Comparison of ENCODE assay signal across 25 cellular contexts in genomic region chr2:4533806-4534205, GRCh38.
DNase-seq lines count a peak whose midpoint lies in the region; ATAC-seq and TF ChIP-seq lines count a peak whose summit lies in the region.
"Had no signal": no experiment of that assay in that cellular context is flagged by ENCODE, and none has a peak within 500 bp of the region (broad histone marks: within the 10 kb centered on the region; RNA-seq: fewer than 3 reads in every experiment).

No MANE protein-coding gene starts in this region.

- no peak overlapping the region for H3K27ac Mint-ChIP-seq in immature natural killer cell
- H3K27ac Mint-ChIP-seq: CD4-positive, CD25-positive, alpha-beta regulatory T cell; T-helper 1 cell treated with Interleukin-12 subunit alpha and Interleukin-12 subunit beta and Interleukin-4 antibody, amounts not matched to agents 30 μg/mL and 1 μg/mL, for 36 hours had no signal

- TF ChIP-seq POLR2A in esophagus muscularis mucosa (IDR thresholded peaks at IDR 0.05; ENCODE audit: low read depth), result no peak

- H3K4me1 Mint-ChIP-seq in immature natural killer cell, result no peaks in the 10 kb centered on the region
- H3K4me1 Mint-ChIP-seq: CD4-positive, CD25-positive, alpha-beta regulatory T cell had no signal

- intact Hi-C loops in esophagus muscularis mucosa (cut with DNase I), result no loop called here
- intact Hi-C loops in Right ventricle myocardium inferior (cut with DNase I), result no loop called here

- H3K27ac ChIP-seq in esophagus muscularis mucosa (replicated peaks in 1 of 4), result no peak overlapping the region
- H3K27ac ChIP-seq: BLaER1 had no signal

- H3K36me3 ChIP-seq in esophagus muscularis mucosa, result no peaks in the 10 kb centered on the region
- H3K36me3 ChIP-seq: BLaER1, MG63 had no signal

- H3K9me3 Mint-ChIP-seq in immature natural killer cell, result peaks cover 4 to 18% (median 8%) of the 10 kb centered on the region in 6 donors

- H3K27me3 Mint-ChIP-seq in immature natural killer cell (ENCODE audit: low read depth in 3 of 3), result peaks cover 0 to 3% (median 0%) of the 10 kb centered on the region in 3 donors
- H3K27me3 Mint-ChIP-seq: CD4-positive, CD25-positive, alpha-beta regulatory T cell had no signal

- TF ChIP-seq CTCF in esophagus muscularis mucosa (IDR thresholded peaks at IDR 0.05), result no peak

- no peak overlapping the region for H3K4me3 ChIP-seq in esophagus muscularis mucosa
- H3K4me3 ChIP-seq: BLaER1, K562, MG63 had no signal

- TF ChIP-seq EP300 in esophagus muscularis mucosa (IDR thresholded peaks at IDR 0.05), result no peak

- H3K4me3 Mint-ChIP-seq in immature natural killer cell, result no peak overlapping the region
- H3K4me3 Mint-ChIP-seq: CD4-positive, CD25-positive, alpha-beta regulatory T cell; T-helper 1 cell treated with Interleukin-12 subunit alpha and Interleukin-12 subunit beta and Interleukin-4 antibody, amounts not matched to agents 30 μg/mL and 1 μg/mL, for 36 hours had no signal

- ATAC-seq in GM18870 (IDR thresholded peaks at IDR 0.05; ENCODE audit: unreplicated experiment) (peak; percentile 39), HG02885 (IDR thresholded peaks at IDR 0.05; ENCODE audit: poor library complexity, unreplicated experiment) (peak; percentile 63), GM21381 (IDR thresholded peaks at IDR 0.05; ENCODE audit: unreplicated experiment) (no peak), Right ventricle myocardium inferior (no peak)
- ATAC-seq: K562, Panc1 had no signal

- no peaks in the 10 kb centered on the region for H3K9me3 ChIP-seq in esophagus muscularis mucosa
- H3K9me3 ChIP-seq: BLaER1, MG63 had no signal

- H3K36me3 Mint-ChIP-seq in immature natural killer cell, result no peaks in the 10 kb centered on the region
- H3K36me3 Mint-ChIP-seq: CD4-positive, CD25-positive, alpha-beta regulatory T cell had no signal

- no peaks in the 10 kb centered on the region for H3K27me3 ChIP-seq in esophagus muscularis mucosa
- H3K27me3 ChIP-seq: BLaER1, MG63 had no signal

- peak; percentile 6 for DNase-seq in NAMALWA (ENCODE audit: low spot score)
- DNase-seq in esophagus muscularis mucosa (ENCODE audit: extremely low spot score), result peak; percentile 47
- no peak for DNase-seq in immature natural killer cell
- DNase-seq in mesenteric fat pad (ENCODE audit: low spot score), result no peak
- DNase-seq in Right ventricle myocardium inferior (ENCODE audit: missing footprints), result no peak
- DNase-seq: CD4-positive, CD25-positive, alpha-beta regulatory T cell; HCEC 1CT; Kasumi-1; MG63; NCI-H1092; NCI-H1417 treated with DMSO at 0.1 percent for 48 hours; NCI-H1694 treated with DMSO at 0.1 percent for 48 hours; NCI-H446; NCI-H524 treated with DMSO at 0.1 percent for 48 hours; NCI-H774; SK-N-SH; SW 1271; T-helper 9 cell had no signal

- no peaks in the 10 kb centered on the region for H3K4me1 ChIP-seq in esophagus muscularis mucosa

- 90% methylated on average over 2 of the region's 2 CpGs for WGBS in esophagus muscularis mucosa

Comparison
In these comparisons a context has a peak if more than half of its experiments do, and no peak if none do; other contexts are left out.
1. ATAC-seq: peak in GM18870 (single experiment) and HG02885 (single experiment); none in GM21381 (single experiment) and Right ventricle myocardium inferior (single experiment).
2. DNase-seq: peak in NAMALWA (single experiment) and esophagus muscularis mucosa (single experiment); none in immature natural killer cell (0 of 3), mesenteric fat pad (single experiment) and Right ventricle myocardium inferior (single experiment).